Comparison of ENCODE assay signal across 11 cellular contexts in genomic region chr3:154095832-154096421, GRCh38. TPM values are rescaled to one million over a fixed set of nuclear protein-coding genes. Genes with fewer than 3 reads are reported as not detected.
DNase-seq lines count a peak whose midpoint lies in the region; ATAC-seq, FAIRE-seq and TF ChIP-seq lines count a peak whose summit lies in the region.
"Had no signal": no experiment of that assay in that cellular context is flagged by ENCODE, and none has a peak within 500 bp of the region (broad histone marks: within the 10 kb centered on the region; RNA-seq: fewer than 3 reads in every experiment).

No MANE protein-coding gene starts in this region.

- intact Hi-C loops in colonic mucosa (cut with DNase I), result loop anchor here (2.0 kb wide), 1 partner anchor 157 kb away; no protein-coding TSS in a partner anchor
- intact Hi-C loops in aorta (cut with DNase I), result loop anchor here (2.0 kb wide), 2 partner anchors 157 to 159 kb away; no protein-coding TSS in a partner anchor

- H3K4me1 ChIP-seq in colonic mucosa (no peaks in the 10 kb centered on the region), aorta (ENCODE audit: control insufficient read depth in 1 of 2, insufficient read depth in 2 of 2, low read length in 2 of 2) (no peaks in the 10 kb centered on the region)
- H3K4me1 ChIP-seq: HAP-1 had no signal

- TF ChIP-seq CTCF in colonic mucosa (IDR thresholded peaks at IDR 0.05), result peak; percentile 43
- peak; percentile 70 for TF ChIP-seq CTCF in osteocyte (IDR thresholded peaks at IDR 0.05)

- 74 to 77% methylated on average over 3 of the region's 3 CpGs for WGBS in aorta, 2 donors

- no peak overlapping the region for H3K9ac ChIP-seq in colonic mucosa (ENCODE audit: low read depth in 2 of 2, low read length in 2 of 2)

- H3K36me3 ChIP-seq in colonic mucosa, result no peaks in the 10 kb centered on the region
- H3K36me3 ChIP-seq in aorta (ENCODE audit: control insufficient read depth in 1 of 2, insufficient read depth in 2 of 2, low read length in 1 of 2), result no peaks in the 10 kb centered on the region
- H3K36me3 ChIP-seq: HAP-1 had no signal

- no peaks in the 10 kb centered on the region for H3K9me3 Mint-ChIP-seq in osteocyte (ENCODE audit: unreplicated experiment)
- H3K9me3 Mint-ChIP-seq: T-helper 1 cell treated with Interleukin-12 subunit alpha and Interleukin-12 subunit beta and Interleukin-4 antibody, amounts not matched to agents 30 μg/mL and 1 μg/mL, for 36 hours had no signal

- H3K9me3 ChIP-seq in colonic mucosa, result no peaks in the 10 kb centered on the region
- no peaks in the 10 kb centered on the region for H3K9me3 ChIP-seq in aorta (ENCODE audit: control insufficient read depth, low read length)
- H3K9me3 ChIP-seq: HAP-1 had no signal

- FAIRE-seq in G401.6 (lab: Jason Lieb, UNC), result peak; percentile 94

- H3K27ac Mint-ChIP-seq in osteocyte (ENCODE audit: unreplicated experiment), result no peak overlapping the region
- H3K27ac Mint-ChIP-seq: T-helper 1 cell treated with Interleukin-12 subunit alpha and Interleukin-12 subunit beta and Interleukin-4 antibody, amounts not matched to agents 30 μg/mL and 1 μg/mL, for 36 hours had no signal

- ATAC-seq in aorta (ENCODE audit: low FRiP score), result no peak
- no peak for ATAC-seq in HG03108 (IDR thresholded peaks at IDR 0.05; ENCODE audit: unreplicated experiment)
- ATAC-seq in GM21717 (IDR thresholded peaks at IDR 0.05; ENCODE audit: unreplicated experiment), result no peak

- H3K27ac ChIP-seq in colonic mucosa (no peak overlapping the region), aorta (ENCODE audit: low read depth in 1 of 2, low read length in 2 of 2) (no peak overlapping the region)
- H3K27ac ChIP-seq: coronary artery had no signal

- no peaks in the 10 kb centered on the region for H3K27me3 Mint-ChIP-seq in osteocyte (ENCODE audit: unreplicated experiment)

- no peaks in the 10 kb centered on the region for H3K36me3 Mint-ChIP-seq in osteocyte (ENCODE audit: unreplicated experiment)

- DNase-seq in NAMALWA (ENCODE audit: low spot score) (peak; percentile 41), colonic mucosa (no peak), osteocyte (ENCODE audit: extremely low spot score, unreplicated experiment) (no peak), occipital lobe (lab: John Stamatoyannopoulos, UW) (no peak), aorta (no peak)

- H3K4me3 Mint-ChIP-seq in osteocyte (ENCODE audit: unreplicated experiment), result no peak overlapping the region
- H3K4me3 Mint-ChIP-seq: T-helper 1 cell treated with Interleukin-12 subunit alpha and Interleukin-12 subunit beta and Interleukin-4 antibody, amounts not matched to agents 30 μg/mL and 1 μg/mL, for 36 hours had no signal

- H3K4me3 ChIP-seq in colonic mucosa (no peak overlapping the region), aorta (ENCODE audit: low read length in 2 of 2) (no peak overlapping the region)
- H3K4me3 ChIP-seq: coronary artery, HAP-1 had no signal

- no peaks in the 10 kb centered on the region for H3K4me1 Mint-ChIP-seq in osteocyte (ENCODE audit: unreplicated experiment)

- H3K27me3 ChIP-seq in colonic mucosa (no peaks in the 10 kb centered on the region), aorta (ENCODE audit: control insufficient read depth in 1 of 2, insufficient read depth in 2 of 2, low read length in 1 of 2) (no peaks in the 10 kb centered on the region)

RNA-seq across cellular contexts. Expression of gene ARHGEF26, which starts 25.3 kb away (rescaled TPM):
- 1 to 10 TPM; 5.2 to 6.6 TPM for total RNA-seq in colonic mucosa
- 5.4 and 5.5 TPM in 2 replicates for total RNA-seq in osteocyte
- total RNA-seq in occipital lobe, result 9.0 TPM
- total RNA-seq in aorta, result 10 to 100 TPM; 16.4 to 26.9 TPM
- polyA plus RNA-seq in aorta, result 10 to 100 TPM; 24.5 to 31.5 TPM
